Comparison of ENCODE assay signal across 1 cellular context in the genomic region with DNA sequence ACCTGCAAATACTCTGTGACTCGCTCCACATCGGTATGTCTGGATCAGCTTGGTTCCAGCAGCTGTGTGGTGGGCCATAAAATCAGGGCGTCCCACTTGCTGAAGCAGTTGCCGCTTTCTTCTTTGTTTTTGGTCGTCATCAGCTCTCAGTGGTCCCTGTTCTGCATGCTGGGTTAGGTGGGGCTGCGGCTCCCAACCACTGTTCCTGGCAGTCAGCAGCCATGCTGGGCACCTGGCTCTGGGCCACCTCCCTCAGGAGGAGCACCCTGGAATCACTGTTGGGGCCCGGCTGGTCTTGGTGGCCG.
TF ChIP-seq lines count a peak whose summit lies in the region.

No MANE protein-coding gene starts in this region.

TF ChIP-seq in WTC11, 78 proteins besides CTCF, POLR2A, EP300 and RAD21 (continued from another document):
- TF ChIP-seq PRDM15 (CRISPR knock-in tag; IDR thresholded peaks at IDR 0.05) (no peak), STAT6 (CRISPR knock-in tag; conservative IDR thresholded peaks at IDR 0.05; ENCODE audit: low read depth) (no peak), GTF2I (CRISPR knock-in tag; conservative IDR thresholded peaks at IDR 0.05) (no peak)
